19 cellular contexts compared by ENCODE assay signal in genomic region chr5:181069767-181070491, GRCh38. TPM values are rescaled to one million over a fixed set of nuclear protein-coding genes. Genes with fewer than 3 reads are reported as not detected.
DNase-seq lines count a peak whose midpoint lies in the region; ATAC-seq and TF ChIP-seq lines count a peak whose summit lies in the region.
"Had no signal": no experiment of that assay in that cellular context is flagged by ENCODE, and none has a peak within 500 bp of the region (broad histone marks: within the 10 kb centered on the region; RNA-seq: fewer than 3 reads in every experiment).

No MANE protein-coding gene starts in this region.

- H3K4me3 ChIP-seq in endodermal cell (ENCODE audit: low read length), result no peak overlapping the region
- H3K4me3 ChIP-seq in mesendoderm (ENCODE audit: low read length), result no peak overlapping the region
- H3K4me3 ChIP-seq: cardiac muscle cell had no signal

- H4K8ac ChIP-seq in mesendoderm (ENCODE audit: low read depth, low read length), result no peak overlapping the region

- H3K4me1 ChIP-seq in endodermal cell (ENCODE audit: control insufficient read depth, insufficient read depth, low read length), result no peaks in the 10 kb centered on the region
- H3K4me1 ChIP-seq in mesendoderm (ENCODE audit: control insufficient read depth, low read depth, low read length), result no peaks in the 10 kb centered on the region

- H3K36me3 ChIP-seq in endodermal cell (ENCODE audit: control insufficient read depth, insufficient read depth, low read length), result no peaks in the 10 kb centered on the region
- no peaks in the 10 kb centered on the region for H3K36me3 ChIP-seq in mesendoderm (ENCODE audit: control insufficient read depth, insufficient read depth, low read length)
- H3K36me3 ChIP-seq: cardiac muscle cell had no signal

- H3K27ac ChIP-seq in endodermal cell (ENCODE audit: low read depth, low read length) (no peak overlapping the region), mesendoderm (ENCODE audit: low read depth, low read length) (no peak overlapping the region)
- H3K27ac ChIP-seq: cardiac muscle cell had no signal

- no peak overlapping the region for H3K27ac Mint-ChIP-seq in endodermal cell
- H3K27ac Mint-ChIP-seq: activated naive CD8-positive, alpha-beta T cell treated with anti-CD3 and anti-CD28 coated beads, Interleukin-2, amount 10 ng/mL, durations not matched to agents 7 days and 5 days; B cell; progenitor cell of endocrine pancreas; T-cell had no signal

- H3K27me3 Mint-ChIP-seq in endodermal cell (ENCODE audit: insufficient read depth), result peaks cover 70% of the 10 kb centered on the region

- H3K36me3 Mint-ChIP-seq in endodermal cell (ENCODE audit: low read depth), result no peaks in the 10 kb centered on the region
- H3K36me3 Mint-ChIP-seq: activated naive CD8-positive, alpha-beta T cell treated with anti-CD3 and anti-CD28 coated beads, Interleukin-2, amount 10 ng/mL, durations not matched to agents 7 days and 5 days; T-cell had no signal

- H3K4me3 Mint-ChIP-seq in endodermal cell, result peak overlapping the region; percentile 47
- H3K4me3 Mint-ChIP-seq: activated naive CD8-positive, alpha-beta T cell treated with anti-CD3 and anti-CD28 coated beads, Interleukin-2, amount 10 ng/mL, durations not matched to agents 7 days and 5 days; B cell; T-cell had no signal

- H2BK5ac ChIP-seq in mesendoderm (ENCODE audit: low read length), result no peak overlapping the region

- no peak overlapping the region for H3K4ac ChIP-seq in mesendoderm (ENCODE audit: low read depth, low read length)

- no peak overlapping the region for H2BK120ac ChIP-seq in mesendoderm (ENCODE audit: low read depth, low read length)

- TF ChIP-seq CTCF in endodermal cell (conservative IDR thresholded peaks at IDR 0.05), result no peak

- peak overlapping the region; percentile 11 for H3K56ac ChIP-seq in mesendoderm (ENCODE audit: low read length)

- no peak overlapping the region for H2AK5ac ChIP-seq in mesendoderm (ENCODE audit: low read length)

- peaks cover 48% of the 10 kb centered on the region for H3K9me3 ChIP-seq in endodermal cell (ENCODE audit: control insufficient read depth, low read length)

- no peak for ATAC-seq in GM18870 (IDR thresholded peaks at IDR 0.05; ENCODE audit: unreplicated experiment)
- no peak for ATAC-seq in GM19328 (IDR thresholded peaks at IDR 0.05; ENCODE audit: unreplicated experiment)
- ATAC-seq: left cardiac atrium, T-cell had no signal

- H3K4me1 Mint-ChIP-seq in endodermal cell, result no peaks in the 10 kb centered on the region
- H3K4me1 Mint-ChIP-seq: activated naive CD8-positive, alpha-beta T cell treated with anti-CD3 and anti-CD28 coated beads, Interleukin-2, amount 10 ng/mL, durations not matched to agents 7 days and 5 days had no signal

- WGBS in endodermal cell (ENCODE audit: insufficient coverage in 1 of 2, insufficient read length in 1 of 2), 2 experiments, result 60 to 73% methylated on average over 12 to 26 of the region's 26 CpGs
- no CpG with 5 or more reads among the region's 26 CpGs for WGBS in mesendoderm (ENCODE audit: extremely low coverage, insufficient coverage, low lambda C conversion rate)

- peak overlapping the region; percentile 46 for H3K4me2 ChIP-seq in mesendoderm (ENCODE audit: low read length)

- DNase-seq in ELR (ENCODE audit: low read depth) (peak; percentile 11), HT-29 (ENCODE audit: low spot score) (peak; percentile 38), endodermal cell (peak; percentile 84), mesendoderm (peak; percentile 80), NCI-H446 (lab: John Stamatoyannopoulos, UW) (no peak), DMS153 treated with DMSO at 0.1 percent for 48 hours (lab: John Stamatoyannopoulos, UW; ENCODE audit: unreplicated experiment) (no peak)
- DNase-seq: activated naive CD8-positive, alpha-beta T cell treated with anti-CD3 and anti-CD28 coated beads, Interleukin-2, amount 10 ng/mL, durations not matched to agents 7 days and 5 days; effector memory CD4-positive, alpha-beta T cell; foreskin melanocyte; left cardiac atrium; NCI-H1105 treated with DMSO at 0.1 percent for 48 hours; NCI-H226; substantia nigra; T-cell had no signal

- H3K23ac ChIP-seq in mesendoderm (ENCODE audit: low read length), result no peak overlapping the region

- H3K9me3 Mint-ChIP-seq in endodermal cell, result peaks cover 7% of the 10 kb centered on the region
- H3K9me3 Mint-ChIP-seq: T-cell had no signal

- H4K5ac ChIP-seq in mesendoderm (ENCODE audit: low read length), result no peak overlapping the region

- no peak overlapping the region for H3K9ac ChIP-seq in endodermal cell (ENCODE audit: extremely low read depth, low read length, poor library complexity, severe bottlenecking)
- H3K9ac ChIP-seq in mesendoderm (ENCODE audit: low read length), result no peak overlapping the region

- no peaks in the 10 kb centered on the region for H3K79me1 ChIP-seq in mesendoderm (ENCODE audit: low read length)

- H3K27me3 ChIP-seq in endodermal cell (ENCODE audit: control insufficient read depth, insufficient read depth, low read length, poor library complexity, severe bottlenecking) (no peaks in the 10 kb centered on the region), mesendoderm (ENCODE audit: insufficient read depth, low read length, poor library complexity) (no peaks in the 10 kb centered on the region)
- H3K27me3 ChIP-seq: cardiac muscle cell had no signal

- H2BK15ac ChIP-seq in mesendoderm (replicated peaks; ENCODE audit: low read depth), result no peak overlapping the region

- no peaks in the 10 kb centered on the region for H3K79me2 ChIP-seq in mesendoderm (ENCODE audit: control insufficient read depth, insufficient read depth, low read length)

- no peak overlapping the region for H3K18ac ChIP-seq in mesendoderm (ENCODE audit: low read length)

RNA-seq across cellular contexts. Expression of gene BTNL9, which starts 29.9 kb away (rescaled TPM):
- 32.4 and 36.7 TPM in 2 replicates for total RNA-seq in HT-29 (2014; rRNA removed; shearing (Covaris generic))
- total RNA-seq in endodermal cell, result not detected
- polyA plus RNA-seq in endodermal cell (2013, experiment 1 of 2), result 0.18 TPM
- polyA plus RNA-seq in endodermal cell (2013, experiment 2 of 2), result not detected
- polyA plus RNA-seq in mesendoderm (2013, experiment 1 of 2), result 0.51 TPM
- 0.41 TPM for polyA plus RNA-seq in mesendoderm (2013, experiment 2 of 2)
- total RNA-seq: activated naive CD8-positive, alpha-beta T cell treated with anti-CD3 and anti-CD28 coated beads, Interleukin-2, amount 10 ng/mL, durations not matched to agents 7 days and 5 days; cardiac muscle cell; progenitor cell of endocrine pancreas had no signal
- polyA plus RNA-seq: cardiac muscle cell had no signal

Comparison
In these comparisons a context has a peak if more than half of its experiments do, and no peak if none do; other contexts are left out.
1. DNase-seq: peak in ELR (single experiment), HT-29 (single experiment), endodermal cell (single experiment) and mesendoderm (single experiment); none in NCI-H446 (0 of 2) and DMS153 treated with DMSO at 0.1 percent for 48 hours (single experiment).
2. RNA of gene BTNL9, which starts 29.9 kb away (total RNA-seq): 32.4 to 36.7 TPM in HT-29; not detected in endodermal cell; every median in the first group is over 10 times any median in the second.